ENCODE assay signal across 28 cellular contexts in genomic region chr6:144213293-144213692, GRCh38.
"Had no signal": no experiment of that assay in that cellular context is flagged by ENCODE, and none has a peak within 500 bp of the region (broad histone marks: within the 10 kb centered on the region; RNA-seq: fewer than 3 reads in every experiment).

No MANE protein-coding gene starts in this region.

- H3K4me2 ChIP-seq: SK-N-SH had no signal

- FAIRE-seq: TTC549 had no signal

- H3K4me3 ChIP-seq: MG63, SJSA1 had no signal

- H3K36me3 ChIP-seq: brain microvascular endothelial cell, MG63, SJSA1 had no signal

- H3K9me3 ChIP-seq: MG63, SJSA1, SK-N-SH had no signal

- ATAC-seq: activated CD8-positive, alpha-beta T cell treated with anti-CD3 and anti-CD28 coated beads for 36 hours; activated T-cell treated with anti-CD3 and anti-CD28 coated beads, Interleukin-2, amount 50 U/mL, for 72 hours; activated T-helper 17 cell treated with anti-CD3 and anti-CD28 coated beads, Interleukin-2, amount 50 U/mL, for 72 hours; Panc1 had no signal

- H3K9ac ChIP-seq: SK-N-SH had no signal

- DNase-seq: activated CD4-positive, alpha-beta T cell treated with anti-CD3 and anti-CD28 coated beads, Interleukin-2, amount 10 ng/mL, durations not matched to agents 24 days and 14 days; activated CD4-positive, alpha-beta T cell treated with anti-CD3 and anti-CD28 coated beads, Interleukin-2, amount 50 U/mL, for 4 hours; activated CD8-positive, alpha-beta T cell treated with anti-CD3 and anti-CD28 coated beads for 36 hours; activated effector memory CD4-positive, alpha-beta T cell treated with anti-CD3 and anti-CD28 coated beads, Interleukin-2, amount 50 U/mL, for 16 hours; activated naive CD4-positive, alpha-beta T cell; activated naive CD4-positive, alpha-beta T cell treated with anti-CD3 and anti-CD28 coated beads, Interleukin-2, amount 50 U/mL, for 16 hours; activated naive CD8-positive, alpha-beta T cell treated with anti-CD3 and anti-CD28 coated beads for 36 hours; activated T-cell treated with anti-CD3 and anti-CD28 coated beads, Interleukin-2, amount 50 U/mL, for 1 hour; activated T-cell treated with anti-CD3 and anti-CD28 coated beads, Interleukin-2, amount 50 U/mL, for 72 hours; amniotic stem cell; aorta; brain microvascular endothelial cell; central memory CD4-positive, alpha-beta T cell; Karpas-422; MG63; NCI-H1048; NCI-H1436 treated with DMSO at 0.1 percent for 48 hours; NCI-H1694 treated with DMSO at 0.1 percent for 48 hours; NCI-H2029; NCI-H345; NCI-H524 treated with DMSO at 0.1 percent for 48 hours; RPMI8226; SHP77 treated with DMSO at 0.1 percent for 48 hours; SK-N-SH had no signal

- H3K27ac ChIP-seq: brain microvascular endothelial cell, SJSA1 had no signal

- H3K27me3 ChIP-seq: brain microvascular endothelial cell, MG63, SJSA1 had no signal
